In the genomic region with DNA sequence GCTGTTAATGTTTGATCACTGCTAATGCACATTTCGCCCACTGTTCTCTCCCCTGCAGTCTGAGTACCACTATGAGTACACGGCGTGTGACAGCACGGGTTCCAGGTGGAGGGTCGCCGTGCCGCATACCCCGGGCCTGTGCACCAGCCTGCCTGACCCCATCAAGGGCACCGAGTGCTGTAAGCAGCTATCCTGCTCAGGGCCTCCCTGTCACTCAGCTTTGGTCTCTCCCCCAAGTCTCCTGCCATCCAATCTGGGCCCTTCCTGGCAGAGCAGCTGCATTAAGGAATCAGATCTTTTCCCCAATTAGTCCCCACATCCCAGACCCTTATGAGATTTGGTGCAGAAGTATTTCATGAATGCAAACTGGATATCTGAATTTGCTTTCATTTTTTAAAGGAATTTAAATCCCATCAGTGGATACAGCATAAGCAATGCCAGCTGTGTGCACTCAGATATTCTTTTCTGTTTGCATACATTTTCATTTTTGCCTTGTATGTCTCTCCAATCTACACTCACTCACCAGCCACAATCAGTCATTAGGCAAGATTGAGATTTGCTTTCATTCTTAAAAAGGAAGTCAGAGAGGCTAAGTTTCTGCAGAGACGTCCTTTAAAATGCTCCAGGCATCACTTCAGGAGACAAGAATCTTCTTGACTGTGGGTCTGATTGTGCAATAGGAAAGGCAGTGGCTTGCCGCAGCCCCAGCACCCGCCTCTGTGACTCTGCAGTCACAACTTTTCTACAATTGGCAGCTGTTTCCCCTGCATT, we compare ENCODE assay signal across 8 cellular contexts. TPM values are rescaled to one million over a fixed set of nuclear protein-coding genes. Genes with fewer than 3 reads are reported as not detected.
DNase-seq lines count a peak whose midpoint lies in the region; ATAC-seq, FAIRE-seq and TF ChIP-seq lines count a peak whose summit lies in the region.

No MANE protein-coding gene starts in this region.

- no peaks in the 10 kb centered on the region for H3K36me3 ChIP-seq in BLaER1
- no peaks in the 10 kb centered on the region for H3K36me3 ChIP-seq in heart right ventricle
- no peaks in the 10 kb centered on the region for H3K36me3 ChIP-seq in small intestine (ENCODE audit: control insufficient read depth in 2 of 2, insufficient read depth in 2 of 2, low read length in 2 of 2)

- H3K4me1 ChIP-seq in BLaER1 (peaks cover 21% of the 10 kb centered on the region), heart right ventricle (peaks cover 0 to 34% (median 8%) of the 10 kb centered on the region in 9 donors), small intestine (ENCODE audit: control insufficient read depth in 2 of 2, insufficient read depth in 1 of 2, low read depth in 1 of 2, low read length in 1 of 2) (no peaks in the 10 kb centered on the region)

- no peak overlapping the region for H3K9ac ChIP-seq in BLaER1

- no peak overlapping the region for H3K27ac ChIP-seq in BLaER1
- peak overlapping the region in 7 of 10 donors; percentile 7 to 73 (median 30) for H3K27ac ChIP-seq in heart right ventricle
- peak overlapping the region in 1 of 2 donors; percentile 64 for H3K27ac ChIP-seq in small intestine (ENCODE audit: low read depth in 1 of 2, low read length in 1 of 2)

- peak; percentile 47 to 52 for DNase-seq in activated T-cell treated with anti-CD3 and anti-CD28 coated beads, Interleukin-2, amount 50 U/mL, for 72 hours
- DNase-seq in heart right ventricle (peak in 1 of 2 donors; percentile 34), small intestine (peak; percentile 33), iPS-NIHi11 (ENCODE audit: low spot score) (no peak)

- TF ChIP-seq CTCF in heart right ventricle (IDR thresholded peaks at IDR 0.05), result no peak

- H3K27me3 ChIP-seq in BLaER1, result no peaks in the 10 kb centered on the region
- no peaks in the 10 kb centered on the region for H3K27me3 ChIP-seq in heart right ventricle
- no peaks in the 10 kb centered on the region for H3K27me3 ChIP-seq in small intestine (ENCODE audit: control insufficient read depth in 2 of 2, insufficient read depth in 2 of 2, low read length in 2 of 2)

- peak overlapping the region in 2 of 3 donors; percentile 43 to 68 for H3K27ac Mint-ChIP-seq in IgD-negative memory B cell
- no peak overlapping the region for H3K27ac Mint-ChIP-seq in activated T-cell treated with anti-CD3 and anti-CD28 coated beads, Interleukin-2, amount 50 U/mL, for 72 hours

- H3K4me3 ChIP-seq in BLaER1 (no peak overlapping the region), heart right ventricle (peak overlapping the region in 1 of 10 donors; percentile 9), small intestine (ENCODE audit: low read depth in 1 of 2, low read length in 2 of 2) (no peak overlapping the region)

- 57 to 61% methylated on average over 12 of the region's 12 CpGs for WGBS in heart right ventricle, 2 donors
- WGBS in small intestine, 3 donors, result 49 to 55% (median 52%) methylated on average over 12 of the region's 12 CpGs

- H3K4me2 ChIP-seq in BLaER1, result peak overlapping the region; percentile 27

- peak overlapping the region in 2 of 4 donors; percentile 62 to 63 for H3K4me3 Mint-ChIP-seq in IgD-negative memory B cell
- H3K4me3 Mint-ChIP-seq in activated T-cell treated with anti-CD3 and anti-CD28 coated beads, Interleukin-2, amount 50 U/mL, for 72 hours, result peak overlapping the region; percentile 61 to 75

- intact Hi-C loops in heart right ventricle (cut with DNase I), result no loop called here

- peaks cover 6 to 20% (median 9%) of the 10 kb centered on the region in 3 donors for H3K4me1 Mint-ChIP-seq in IgD-negative memory B cell
- H3K4me1 Mint-ChIP-seq in activated T-cell treated with anti-CD3 and anti-CD28 coated beads, Interleukin-2, amount 50 U/mL, for 72 hours (ENCODE audit: low read depth), result peaks cover 29% of the 10 kb centered on the region

- H3K27me3 Mint-ChIP-seq in IgD-negative memory B cell, result no peaks in the 10 kb centered on the region
- H3K27me3 Mint-ChIP-seq in activated T-cell treated with anti-CD3 and anti-CD28 coated beads, Interleukin-2, amount 50 U/mL, for 72 hours (ENCODE audit: low read depth), result no peaks in the 10 kb centered on the region

- no peaks in the 10 kb centered on the region for H3K36me3 Mint-ChIP-seq in IgD-negative memory B cell
- no peaks in the 10 kb centered on the region for H3K36me3 Mint-ChIP-seq in activated T-cell treated with anti-CD3 and anti-CD28 coated beads, Interleukin-2, amount 50 U/mL, for 72 hours (ENCODE audit: insufficient read depth in 2 of 2)

- FAIRE-seq in small intestine (lab: Jason Lieb, UNC), result no peak

- peaks cover 0 to 1% (median 0%) of the 10 kb centered on the region in 3 donors for H3K9me3 Mint-ChIP-seq in IgD-negative memory B cell
- no peaks in the 10 kb centered on the region for H3K9me3 Mint-ChIP-seq in activated T-cell treated with anti-CD3 and anti-CD28 coated beads, Interleukin-2, amount 50 U/mL, for 72 hours

- no peaks in the 10 kb centered on the region for H4K20me1 ChIP-seq in BLaER1

- ATAC-seq in GM19438 (IDR thresholded peaks at IDR 0.05; ENCODE audit: low read depth, unreplicated experiment) (peak; percentile 53), heart right ventricle (peak in 7 of 8 donors; percentile 53 to 93 (median 78)), HG03469 (IDR thresholded peaks at IDR 0.05; ENCODE audit: unreplicated experiment) (no peak)
- peak; percentile 87 to 91 for ATAC-seq in activated T-cell treated with anti-CD3 and anti-CD28 coated beads, Interleukin-2, amount 50 U/mL, for 72 hours (replicated peaks in 1 of 2)

- no peaks in the 10 kb centered on the region for H3K9me3 ChIP-seq in BLaER1
- H3K9me3 ChIP-seq in heart right ventricle, result no peaks in the 10 kb centered on the region
- no peaks in the 10 kb centered on the region for H3K9me3 ChIP-seq in small intestine (ENCODE audit: control insufficient read depth, low read depth)

RNA-seq across cellular contexts. Expression of gene ELAPOR1, which starts 48.1 kb away (rescaled TPM):
- 1.0 TPM for polyA plus RNA-seq in IgD-negative memory B cell
- 10 to 100 TPM in 1 of 2 donors, 1 to 10 TPM in 1; 9.4 to 10.2 TPM for total RNA-seq in activated T-cell treated with anti-CD3 and anti-CD28 coated beads, Interleukin-2, amount 50 U/mL, for 72 hours
- under 1 TPM in 8 of 10 donors, not detected in 2; 0.18 to 0.54 (median 0.35) TPM for total RNA-seq in heart right ventricle
- under 1 TPM; 0.06 to 0.07 TPM for polyA plus RNA-seq in heart right ventricle
- 10 to 100 TPM in 1 of 3 donors, 1 to 10 TPM in 2; 3.8 to 75.3 (median 5.9) TPM for polyA plus RNA-seq in small intestine

RNA-seq across cellular contexts. Expression of gene SARS1, which starts 51.7 kb away (rescaled TPM):
- polyA plus RNA-seq in IgD-negative memory B cell, result 127 TPM
- total RNA-seq in activated T-cell treated with anti-CD3 and anti-CD28 coated beads, Interleukin-2, amount 50 U/mL, for 72 hours, result 100 to 1,000 TPM; 413 to 456 TPM
- 100 to 1,000 TPM in 4 of 10 donors, 10 to 100 TPM in 6; 86.3 to 123 (median 99.2) TPM for total RNA-seq in heart right ventricle
- polyA plus RNA-seq in heart right ventricle, result 100 to 1,000 TPM in 1 of 2 donors, 10 to 100 TPM in 1; 38.3 to 153 TPM
- 100 to 1,000 TPM in 2 of 3 donors, 10 to 100 TPM in 1; 99.1 to 190 (median 159) TPM for polyA plus RNA-seq in small intestine
